Comparison of ENCODE assay signal across 12 cellular contexts in the genomic region with DNA sequence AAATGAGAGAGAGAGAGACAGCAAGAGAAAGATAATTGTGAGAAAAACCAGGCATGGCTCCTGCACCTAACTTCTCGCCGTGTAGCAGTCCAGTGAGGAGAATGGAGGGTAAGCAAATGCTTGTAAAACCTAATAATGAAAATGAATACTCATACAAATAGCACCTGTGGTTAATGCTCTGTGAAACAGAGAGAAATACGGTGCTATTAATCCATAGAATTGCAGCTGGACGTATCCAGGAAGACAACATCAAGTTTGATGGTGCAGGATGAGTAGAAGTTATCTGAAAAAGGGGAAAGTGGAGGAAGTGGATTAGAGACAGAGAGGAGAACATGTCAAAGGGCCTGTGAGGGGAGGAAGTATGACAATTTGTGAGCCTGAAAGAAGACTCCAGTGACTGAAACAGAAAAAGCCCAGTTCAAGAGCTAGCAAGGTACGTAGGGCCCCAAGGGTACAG.
A peak's percentile ranks its signal among the peaks of the same experiment; 100 is the strongest.
DNase-seq lines count a peak whose midpoint lies in the region; ATAC-seq lines count a peak whose summit lies in the region.
"Had no signal": no experiment of that assay in that cellular context is flagged by ENCODE, and none has a peak within 500 bp of the region (broad histone marks: within the 10 kb centered on the region; RNA-seq: fewer than 3 reads in every experiment).

No MANE protein-coding gene starts in this region.

- DNase-seq in NCI-H524 treated with DMSO at 0.1 percent for 48 hours (lab: John Stamatoyannopoulos, UW): no peak
- DNase-seq in activated naive CD8-positive, alpha-beta T cell treated with anti-CD3 and anti-CD28 coated beads, Interleukin-2, amount 50 U/mL, for 24 hours: no peak
- no peak for DNase-seq in NCI-H345 treated with DMSO at 0.1 percent for 48 hours (lab: John Stamatoyannopoulos, UW; ENCODE audit: unreplicated experiment)
- DNase-seq: amniotic stem cell; CD8-positive, alpha-beta T cell; islet precursor cell; MM.1S; NCI-H510A had no signal

- H3K9me3 Mint-ChIP-seq in stimulated activated memory B cell treated with anti-CD40 and anti-IgM and Interleukin-4, amounts not matched to agents 10 μg/mL and 1 μg/mL and 100 μg/mL, for 72 hours: no peaks in the 10 kb centered on the region
- no peaks in the 10 kb centered on the region for H3K9me3 Mint-ChIP-seq in activated naive CD8-positive, alpha-beta T cell treated with anti-CD3 and anti-CD28 coated beads, Interleukin-2, amount 50 U/mL, for 24 hours
- H3K9me3 Mint-ChIP-seq: CD8-positive, alpha-beta T cell had no signal

- H3K4me1 Mint-ChIP-seq in stimulated activated memory B cell treated with anti-CD40 and anti-IgM and Interleukin-4, amounts not matched to agents 10 μg/mL and 1 μg/mL and 100 μg/mL, for 72 hours: no peaks in the 10 kb centered on the region
- H3K4me1 Mint-ChIP-seq in activated naive CD8-positive, alpha-beta T cell treated with anti-CD3 and anti-CD28 coated beads, Interleukin-2, amount 50 U/mL, for 24 hours: no peaks in the 10 kb centered on the region

- H3K4me3 Mint-ChIP-seq in stimulated activated memory B cell treated with anti-CD40 and anti-IgM and Interleukin-4, amounts not matched to agents 10 μg/mL and 1 μg/mL and 100 μg/mL, for 72 hours: no peak overlapping the region
- H3K4me3 Mint-ChIP-seq in activated naive CD8-positive, alpha-beta T cell treated with anti-CD3 and anti-CD28 coated beads, Interleukin-2, amount 50 U/mL, for 24 hours: no peak overlapping the region
- H3K4me3 Mint-ChIP-seq: CD8-positive, alpha-beta T cell had no signal

- H3K27me3 Mint-ChIP-seq in stimulated activated memory B cell treated with anti-CD40 and anti-IgM and Interleukin-4, amounts not matched to agents 10 μg/mL and 1 μg/mL and 100 μg/mL, for 72 hours: no peaks in the 10 kb centered on the region
- no peaks in the 10 kb centered on the region for H3K27me3 Mint-ChIP-seq in activated naive CD8-positive, alpha-beta T cell treated with anti-CD3 and anti-CD28 coated beads, Interleukin-2, amount 50 U/mL, for 24 hours

- H3K36me3 Mint-ChIP-seq in stimulated activated memory B cell treated with anti-CD40 and anti-IgM and Interleukin-4, amounts not matched to agents 10 μg/mL and 1 μg/mL and 100 μg/mL, for 72 hours: no peaks in the 10 kb centered on the region
- H3K36me3 Mint-ChIP-seq in activated naive CD8-positive, alpha-beta T cell treated with anti-CD3 and anti-CD28 coated beads, Interleukin-2, amount 50 U/mL, for 24 hours (ENCODE audit: low read depth): no peaks in the 10 kb centered on the region
- H3K36me3 Mint-ChIP-seq: CD8-positive, alpha-beta T cell had no signal

- no peak overlapping the region for H3K27ac Mint-ChIP-seq in stimulated activated memory B cell treated with anti-CD40 and anti-IgM and Interleukin-4, amounts not matched to agents 10 μg/mL and 1 μg/mL and 100 μg/mL, for 72 hours
- no peak overlapping the region for H3K27ac Mint-ChIP-seq in activated naive CD8-positive, alpha-beta T cell treated with anti-CD3 and anti-CD28 coated beads, Interleukin-2, amount 50 U/mL, for 24 hours
- H3K27ac Mint-ChIP-seq: CD8-positive, alpha-beta T cell had no signal

- ATAC-seq in GM19023 (IDR thresholded peaks at IDR 0.05; ENCODE audit: unreplicated experiment) (peak; percentile 90), GM21619 (IDR thresholded peaks at IDR 0.05; ENCODE audit: unreplicated experiment) (peak; percentile 83), HG03095 (IDR thresholded peaks at IDR 0.05; ENCODE audit: unreplicated experiment) (peak; percentile 86)
- ATAC-seq in stimulated activated memory B cell treated with anti-CD40 and anti-IgM and Interleukin-4, amounts not matched to agents 10 μg/mL and 1 μg/mL and 100 μg/mL, for 72 hours: peak; percentile 59
- no peak for ATAC-seq in activated naive CD8-positive, alpha-beta T cell treated with anti-CD3 and anti-CD28 coated beads, Interleukin-2, amount 50 U/mL, for 24 hours
- ATAC-seq: CD8-positive, alpha-beta T cell had no signal
